Comparison of ENCODE assay signal across 12 cellular contexts in genomic region chr10:14063531-14064317, GRCh38.
DNase-seq lines count a peak whose midpoint lies in the region; ATAC-seq and TF ChIP-seq lines count a peak whose summit lies in the region.
"Had no signal": no experiment of that assay in that cellular context is flagged by ENCODE, and none has a peak within 500 bp of the region (broad histone marks: within the 10 kb centered on the region; RNA-seq: fewer than 3 reads in every experiment).

No MANE protein-coding gene starts in this region.

- H2AK9ac ChIP-seq in IMR-90 (replicated peaks; ENCODE audit: low read depth, low read length, poor library complexity): no peak overlapping the region

- POLR2A ChIA-PET in IMR-90 (lab: Charles Lee; ENCODE audit: unreplicated experiment): no interaction called here

- no peaks in the 10 kb centered on the region for H3K27me3 ChIP-seq in IMR-90 (ENCODE audit: control insufficient read depth, insufficient read depth, low read length)
- no peaks in the 10 kb centered on the region for H3K27me3 ChIP-seq in lower lobe of right lung (ENCODE audit: low read depth)
- no peaks in the 10 kb centered on the region for H3K27me3 ChIP-seq in thyroid gland

- H3K4me1 ChIP-seq in IMR-90 (ENCODE audit: control insufficient read depth, insufficient read depth, low read length): peaks cover 8% of the 10 kb centered on the region
- H3K4me1 ChIP-seq in lower lobe of right lung: peaks cover 10% of the 10 kb centered on the region
- H3K4me1 ChIP-seq in thyroid gland: peaks cover 26 to 29% of the 10 kb centered on the region in 2 donors

- H3K14ac ChIP-seq in IMR-90 (replicated peaks; ENCODE audit: low read depth, low read length): no peak overlapping the region

- H3K18ac ChIP-seq in IMR-90 (ENCODE audit: low read depth, low read length): peak overlapping the region; percentile 44; the same call in 1 of the 2 replicates

- peak overlapping the region; percentile 54 for H2BK5ac ChIP-seq in IMR-90 (ENCODE audit: low read depth, low read length, poor library complexity, severe bottlenecking)

- TF ChIP-seq POLR2A in IMR-90 (IDR thresholded peaks at IDR 0.05; ENCODE audit: low read depth, low read length) (no peak), thyroid gland (IDR thresholded peaks at IDR 0.05) (no peak)

- H3K9me1 ChIP-seq in IMR-90 (ENCODE audit: insufficient read depth, low read length): peaks cover 2% of the 10 kb centered on the region; the same call in 1 of the 2 replicates

- no peak overlapping the region for H3K23ac ChIP-seq in IMR-90 (ENCODE audit: low read depth, low read length)

- no peaks in the 10 kb centered on the region for H3K79me1 ChIP-seq in IMR-90 (ENCODE audit: low read depth in 1 of 2, low read length in 2 of 2)

- H4K20me1 ChIP-seq in IMR-90 (ENCODE audit: insufficient read depth, low read length): no peaks in the 10 kb centered on the region

- no peak overlapping the region for H4K5ac ChIP-seq in IMR-90 (ENCODE audit: low read depth, low read length)

- H3K27ac ChIP-seq in IMR-90 (ENCODE audit: insufficient read depth, low read length): no peak overlapping the region
- peak overlapping the region; percentile 60 for H3K27ac ChIP-seq in lower lobe of right lung
- H3K27ac ChIP-seq in thyroid gland: peak overlapping the region; percentile 67 to 76 (median 69)

- H3K4ac ChIP-seq in IMR-90 (ENCODE audit: low read depth, low read length): no peak overlapping the region

- H3K36me3 ChIP-seq in IMR-90 (ENCODE audit: control insufficient read depth, insufficient read depth, low read length) (no peaks in the 10 kb centered on the region), lower lobe of right lung (no peaks in the 10 kb centered on the region), thyroid gland (no peaks in the 10 kb centered on the region)

- H2BK120ac ChIP-seq in IMR-90 (ENCODE audit: low read depth, low read length): no peak overlapping the region

- CTCF ChIA-PET in IMR-90 (lab: Yijun Ruan, JAX): interaction anchor here (1.2 kb wide), 1 partner anchor 30 kb away, joined by 4 read pairs; no protein-coding TSS in a partner anchor

- no peak overlapping the region for H2BK15ac ChIP-seq in IMR-90 (ENCODE audit: low read depth, low read length)

- no peak for TF ChIP-seq RAD21 in IMR-90 (IDR thresholded peaks at IDR 0.05; ENCODE audit: low read length)

- H3K56ac ChIP-seq in IMR-90 (ENCODE audit: extremely low read depth, insufficient read depth, low read length): no peak overlapping the region

- DNase-seq in IMR-90: peak; percentile 87
- DNase-seq in fibroblast of gingiva (ENCODE audit: low read depth): peak; percentile 85
- DNase-seq in lower lobe of right lung: no peak
- peak; percentile 72 to 74 for DNase-seq in thyroid gland
- no peak for DNase-seq in AML-193 (lab: John Stamatoyannopoulos, UW)
- no peak for DNase-seq in NCI-H2107 (lab: John Stamatoyannopoulos, UW)
- no peak for DNase-seq in central memory CD4-positive, alpha-beta T cell
- DNase-seq: kidney glomerular epithelial cell, NCI-H1436 treated with DMSO at 0.1 percent for 48 hours, posterior cingulate gyrus, T-cell had no signal

- no peak overlapping the region for H4K91ac ChIP-seq in IMR-90 (ENCODE audit: insufficient read depth, low read depth, low read length)

- H3K9ac ChIP-seq in IMR-90 (ENCODE audit: low read depth, low read length): no peak overlapping the region

- H2BK20ac ChIP-seq in IMR-90 (ENCODE audit: low read depth, low read length): no peak overlapping the region; the same call in 1 of the 2 replicates

- WGBS in IMR-90 (ENCODE audit: extremely low coverage in 2 of 2, insufficient read length in 1 of 2), 2 experiments: 53% methylated on average over 3 of the region's 8 CpGs; no CpG with 5 or more reads in 1 of the 2 experiments
- WGBS in thyroid gland, 2 donors: 51 to 53% methylated on average over 8 of the region's 8 CpGs

- TF ChIP-seq CTCF in IMR-90 (conservative IDR thresholded peaks at IDR 0.05; ENCODE audit: low read depth, low read length): no peak
- TF ChIP-seq CTCF in lower lobe of right lung (IDR thresholded peaks at IDR 0.05): no peak
- TF ChIP-seq CTCF in thyroid gland (IDR thresholded peaks at IDR 0.05): peak in 1 of 6 experiments; percentile 17

- H2AFZ ChIP-seq in IMR-90 (replicated peaks; ENCODE audit: low read length, poor library complexity): no peak overlapping the region

- no peak overlapping the region for H2AK5ac ChIP-seq in IMR-90 (ENCODE audit: low read depth, low read length)

- H4K8ac ChIP-seq in IMR-90 (ENCODE audit: low read depth in 2 of 2, low read length in 2 of 2): no peak overlapping the region

- BruUV-seq in IMR-90 (replicated peaks; lab: Mats Ljungman, UMichigan): no TSS peak

- intact Hi-C loops in IMR-90 (cut with micrococcal nuclease) (no loop called here), lower lobe of right lung (cut with DNase I) (no loop called here), thyroid gland (cut with DNase I) (no loop called here)

- peak overlapping the region; percentile 37 for H3K4me2 ChIP-seq in IMR-90 (ENCODE audit: low read depth, low read length)

- dilution Hi-C loops in IMR-90 (cut with HindIII; ENCODE audit: low sequenced_read_pairs, unreplicated experiment): no loop called here

- no peak overlapping the region for H3K4me3 ChIP-seq in IMR-90 (ENCODE audit: insufficient read depth, low read depth, low read length)
- no peak overlapping the region for H3K4me3 ChIP-seq in lower lobe of right lung
- no peak overlapping the region for H3K4me3 ChIP-seq in thyroid gland (replicated peaks in 1 of 3)

- in situ Hi-C loops in IMR-90 (cut with MboI; ENCODE audit: low sequenced_read_pairs): no loop called here

- ATAC-seq in IMR-90 (ENCODE audit: low read depth): peak; percentile 97
- peak; percentile 91 to 94 for ATAC-seq in lower lobe of right lung
- ATAC-seq in GM21360 (IDR thresholded peaks at IDR 0.05; ENCODE audit: unreplicated experiment): no peak
- ATAC-seq: T-cell had no signal

- H3K9me3 ChIP-seq in IMR-90 (ENCODE audit: control insufficient read depth, insufficient read depth, low read length) (no peaks in the 10 kb centered on the region), lower lobe of right lung (no peaks in the 10 kb centered on the region), thyroid gland (no peaks in the 10 kb centered on the region)

TF ChIP-seq in IMR-90, 13 proteins besides CTCF, POLR2A, EP300 and RAD21:
- TF ChIP-seq MAZ (IDR thresholded peaks at IDR 0.05; ENCODE audit: borderline replicate concordance, low read depth, low read length) (no peak), CEBPB (IDR thresholded peaks at IDR 0.05; ENCODE audit: low read depth, low read length) (peak; percentile 83), NFE2L2 (IDR thresholded peaks at IDR 0.05; ENCODE audit: low read depth, low read length) (no peak), MAFK (IDR thresholded peaks at IDR 0.05; ENCODE audit: low read depth, low read length) (no peak)
- TF ChIP-seq, protein P1, sequence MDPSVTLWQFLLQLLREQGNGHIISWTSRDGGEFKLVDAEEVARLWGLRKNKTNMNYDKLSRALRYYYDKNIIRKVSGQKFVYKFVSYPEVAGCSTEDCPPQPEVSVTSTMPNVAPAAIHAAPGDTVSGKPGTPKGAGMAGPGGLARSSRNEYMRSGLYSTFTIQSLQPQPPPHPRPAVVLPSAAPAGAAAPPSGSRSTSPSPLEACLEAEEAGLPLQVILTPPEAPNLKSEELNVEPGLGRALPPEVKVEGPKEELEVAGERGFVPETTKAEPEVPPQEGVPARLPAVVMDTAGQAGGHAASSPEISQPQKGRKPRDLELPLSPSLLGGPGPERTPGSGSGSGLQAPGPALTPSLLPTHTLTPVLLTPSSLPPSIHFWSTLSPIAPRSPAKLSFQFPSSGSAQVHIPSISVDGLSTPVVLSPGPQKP (IDR thresholded peaks at IDR 0.05; ENCODE audit: borderline replicate concordance, low read depth, low read length): no peak

Comparison
In these comparisons a context has a peak if more than half of its experiments do, and no peak if none do; other contexts are left out.
1. DNase-seq: peak in IMR-90 (single experiment), fibroblast of gingiva (single experiment) and thyroid gland (2 of 2); none in lower lobe of right lung (single experiment), AML-193 (0 of 2), NCI-H2107 (single experiment) and central memory CD4-positive, alpha-beta T cell (single experiment).